In the genomic region with DNA sequence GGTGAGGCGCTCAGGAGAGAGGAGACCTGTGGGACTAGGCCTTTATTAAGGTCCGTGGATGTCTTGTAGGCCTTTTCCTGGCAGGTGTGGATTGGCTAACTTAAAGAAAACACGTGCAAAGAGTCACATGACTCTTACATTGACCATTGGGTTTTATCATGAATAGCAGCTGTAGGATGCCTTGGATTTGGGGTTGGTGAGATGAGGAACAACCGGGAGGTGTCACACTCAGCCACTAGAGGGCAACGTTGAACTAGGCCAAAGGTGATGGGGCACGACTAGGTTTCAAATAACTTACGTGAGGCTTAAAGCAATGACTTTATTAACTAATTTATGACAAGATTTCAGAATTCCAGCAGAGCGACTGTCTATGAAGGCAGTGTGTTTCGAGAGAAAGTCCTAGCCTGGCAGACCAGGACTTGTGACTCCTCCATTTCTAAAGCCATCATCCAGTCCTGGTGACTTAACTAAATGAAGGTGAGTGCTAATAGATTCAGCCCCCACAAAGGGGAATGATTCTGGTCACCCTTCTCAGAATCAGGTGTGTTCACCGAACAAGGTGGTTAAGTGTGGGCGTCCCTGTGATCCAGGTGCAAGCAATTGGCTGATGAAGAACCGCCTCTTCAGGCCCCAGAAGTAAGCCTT, we compare ENCODE assay signal across 9 cellular contexts.
DNase-seq lines count a peak whose midpoint lies in the region; ATAC-seq and TF ChIP-seq lines count a peak whose summit lies in the region.
"Had no signal": no experiment of that assay in that cellular context is flagged by ENCODE, and none has a peak within 500 bp of the region (broad histone marks: within the 10 kb centered on the region; RNA-seq: fewer than 3 reads in every experiment).

No MANE protein-coding gene starts in this region.

- H3K27ac Mint-ChIP-seq in nephron progenitor cell = no peak overlapping the region

- no peak overlapping the region for H3K4me3 Mint-ChIP-seq in nephron progenitor cell

- no peaks in the 10 kb centered on the region for H3K9me3 ChIP-seq in Panc1 (ENCODE audit: control insufficient read depth, insufficient read depth, low read depth, low read length)

- H3K4me1 ChIP-seq in Panc1 (ENCODE audit: control insufficient read depth, insufficient read depth, low read length) = no peaks in the 10 kb centered on the region

- no peaks in the 10 kb centered on the region for H3K27me3 ChIP-seq in Panc1 (ENCODE audit: control insufficient read depth, insufficient read depth, low read length)

- intact Hi-C loops in Panc1 (cut with micrococcal nuclease; ENCODE audit: unreplicated experiment) = no loop called here

- ATAC-seq in GM18868 (IDR thresholded peaks at IDR 0.05; ENCODE audit: unreplicated experiment) (peak; percentile 83), HG03066 (IDR thresholded peaks at IDR 0.05; ENCODE audit: low read depth, unreplicated experiment) (peak; percentile 74), Panc1 (no peak)
- ATAC-seq: left colon had no signal

- no peak overlapping the region for H3K4me3 ChIP-seq in Panc1 (ENCODE audit: low read depth in 2 of 2, low read length in 2 of 2)
- H3K4me3 ChIP-seq in cardiac fibroblast (replicated peaks in 1 of 2; ENCODE audit: low read depth in 2 of 2, low read length in 2 of 2) = no peak overlapping the region

- TF ChIP-seq CTCF in Panc1 (IDR thresholded peaks at IDR 0.05) (peak; percentile 73), cardiac fibroblast (IDR thresholded peaks at IDR 0.05; ENCODE audit: low read depth, low read length) (peak; percentile 35), nephron progenitor cell (IDR thresholded peaks at IDR 0.05) (peak; percentile 46)

- BruUV-seq in Panc1 (replicated peaks; lab: Mats Ljungman, UMichigan) = no TSS peak

- in situ Hi-C loops in Panc1 (cut with HindIII; ENCODE audit: low pct_unique_long_range_greater_than_20kb, low sequenced_read_pairs) = no loop called here

- H3K4me1 Mint-ChIP-seq in nephron progenitor cell = peaks cover 13% of the 10 kb centered on the region

- DNase-seq in COR-L47 (lab: John Stamatoyannopoulos, UW) (peak; percentile 33), Panc1 (ENCODE audit: low read depth, low spot score) (peak; percentile 33), cardiac fibroblast (ENCODE audit: low read depth in 2 of 2) (peak; percentile 4 to 7), nephron progenitor cell (no peak), DMS153 treated with DMSO at 0.1 percent for 48 hours (lab: John Stamatoyannopoulos, UW; ENCODE audit: unreplicated experiment) (no peak), AG08395 (ENCODE audit: low spot score) (no peak)

- no peaks in the 10 kb centered on the region for H3K36me3 ChIP-seq in Panc1 (ENCODE audit: control insufficient read depth, insufficient read depth, low read length)

- H3K9me3 Mint-ChIP-seq in nephron progenitor cell = no peaks in the 10 kb centered on the region

- H3K36me3 Mint-ChIP-seq in nephron progenitor cell (ENCODE audit: low read depth) = no peaks in the 10 kb centered on the region

- CTCF ChIA-PET in Panc1 (lab: Charles Lee) = interaction anchor here (0.5 kb wide), 1 partner anchor 49 kb away, joined by 3 read pairs; no protein-coding TSS in a partner anchor

- H3K27ac ChIP-seq in Panc1 (ENCODE audit: low read length) = no peak overlapping the region

- peaks cover 3% of the 10 kb centered on the region for H3K27me3 Mint-ChIP-seq in nephron progenitor cell (ENCODE audit: low read depth, poor library complexity)

- POLR2A ChIA-PET in Panc1 (lab: Charles Lee) = no interaction called here

Comparison
In these comparisons a context has a peak if more than half of its experiments do, and no peak if none do; other contexts are left out.
1. DNase-seq: peak in COR-L47 (single experiment), Panc1 (single experiment) and cardiac fibroblast (2 of 2); none in nephron progenitor cell (single experiment), DMS153 treated with DMSO at 0.1 percent for 48 hours (single experiment) and AG08395 (single experiment).
2. Peak in every context shown above with its lines, with median percentiles within 50 percentile points of each other: CTCF ChIP-seq.